In genomic region chr17:79169861-79170260, GRCh38 we compare ENCODE assay signal across 10 cellular contexts.
"Had no signal": no experiment of that assay in that cellular context is flagged by ENCODE, and none has a peak within 500 bp of the region (broad histone marks: within the 10 kb centered on the region; RNA-seq: fewer than 3 reads in every experiment).

No MANE protein-coding gene starts in this region.

- FAIRE-seq: H54 had no signal

- DNase-seq: GM23248, GOT3, H9, HCEC 1CT, IMR-90, Karpas-422, KBM-7 had no signal

- H2AFZ ChIP-seq: GM23248 had no signal

- H3K4me3 ChIP-seq: GM23248 had no signal

- H3K27ac ChIP-seq: GM23248, HL-60, KMS-11 had no signal

- H3K9ac ChIP-seq: GM23248, KMS-11 had no signal

- H3K4me2 ChIP-seq: KMS-11 had no signal
